2 cellular contexts compared by ENCODE assay signal in the genomic region with DNA sequence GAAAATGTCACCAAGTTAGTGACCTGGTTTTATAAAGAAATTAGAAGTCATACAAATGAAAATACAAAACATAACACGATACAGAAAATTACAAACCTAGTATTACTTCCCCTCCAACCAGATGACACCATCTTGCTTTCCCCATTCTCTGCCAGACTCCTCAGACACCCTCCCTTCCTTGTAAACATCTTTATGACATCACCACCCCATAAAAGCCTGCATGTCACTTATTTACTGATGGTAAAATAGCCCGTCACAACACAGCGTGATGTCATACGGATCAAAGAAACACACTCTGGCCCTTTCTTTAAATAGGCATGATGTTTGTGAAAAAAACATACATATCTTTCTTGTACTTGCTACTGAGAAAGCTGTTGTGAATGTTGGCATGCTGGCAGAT.
TF ChIP-seq lines count a peak whose summit lies in the region.

No MANE protein-coding gene starts in this region.

TF ChIP-seq in HepG2, 621 proteins besides CTCF, POLR2A, EP300 and RAD21 (continues in another document):
- TF ChIP-seq ZNF841 (CRISPR knock-in tag; IDR thresholded peaks at IDR 0.05; ENCODE audit: borderline replicate concordance): no peak
- TF ChIP-seq ZNF609 (CRISPR knock-in tag; IDR thresholded peaks at IDR 0.05; ENCODE audit: borderline replicate concordance): no peak
- no peak for TF ChIP-seq ZFP1 (CRISPR knock-in tag; IDR thresholded peaks at IDR 0.05)
- TF ChIP-seq, protein P1, sequence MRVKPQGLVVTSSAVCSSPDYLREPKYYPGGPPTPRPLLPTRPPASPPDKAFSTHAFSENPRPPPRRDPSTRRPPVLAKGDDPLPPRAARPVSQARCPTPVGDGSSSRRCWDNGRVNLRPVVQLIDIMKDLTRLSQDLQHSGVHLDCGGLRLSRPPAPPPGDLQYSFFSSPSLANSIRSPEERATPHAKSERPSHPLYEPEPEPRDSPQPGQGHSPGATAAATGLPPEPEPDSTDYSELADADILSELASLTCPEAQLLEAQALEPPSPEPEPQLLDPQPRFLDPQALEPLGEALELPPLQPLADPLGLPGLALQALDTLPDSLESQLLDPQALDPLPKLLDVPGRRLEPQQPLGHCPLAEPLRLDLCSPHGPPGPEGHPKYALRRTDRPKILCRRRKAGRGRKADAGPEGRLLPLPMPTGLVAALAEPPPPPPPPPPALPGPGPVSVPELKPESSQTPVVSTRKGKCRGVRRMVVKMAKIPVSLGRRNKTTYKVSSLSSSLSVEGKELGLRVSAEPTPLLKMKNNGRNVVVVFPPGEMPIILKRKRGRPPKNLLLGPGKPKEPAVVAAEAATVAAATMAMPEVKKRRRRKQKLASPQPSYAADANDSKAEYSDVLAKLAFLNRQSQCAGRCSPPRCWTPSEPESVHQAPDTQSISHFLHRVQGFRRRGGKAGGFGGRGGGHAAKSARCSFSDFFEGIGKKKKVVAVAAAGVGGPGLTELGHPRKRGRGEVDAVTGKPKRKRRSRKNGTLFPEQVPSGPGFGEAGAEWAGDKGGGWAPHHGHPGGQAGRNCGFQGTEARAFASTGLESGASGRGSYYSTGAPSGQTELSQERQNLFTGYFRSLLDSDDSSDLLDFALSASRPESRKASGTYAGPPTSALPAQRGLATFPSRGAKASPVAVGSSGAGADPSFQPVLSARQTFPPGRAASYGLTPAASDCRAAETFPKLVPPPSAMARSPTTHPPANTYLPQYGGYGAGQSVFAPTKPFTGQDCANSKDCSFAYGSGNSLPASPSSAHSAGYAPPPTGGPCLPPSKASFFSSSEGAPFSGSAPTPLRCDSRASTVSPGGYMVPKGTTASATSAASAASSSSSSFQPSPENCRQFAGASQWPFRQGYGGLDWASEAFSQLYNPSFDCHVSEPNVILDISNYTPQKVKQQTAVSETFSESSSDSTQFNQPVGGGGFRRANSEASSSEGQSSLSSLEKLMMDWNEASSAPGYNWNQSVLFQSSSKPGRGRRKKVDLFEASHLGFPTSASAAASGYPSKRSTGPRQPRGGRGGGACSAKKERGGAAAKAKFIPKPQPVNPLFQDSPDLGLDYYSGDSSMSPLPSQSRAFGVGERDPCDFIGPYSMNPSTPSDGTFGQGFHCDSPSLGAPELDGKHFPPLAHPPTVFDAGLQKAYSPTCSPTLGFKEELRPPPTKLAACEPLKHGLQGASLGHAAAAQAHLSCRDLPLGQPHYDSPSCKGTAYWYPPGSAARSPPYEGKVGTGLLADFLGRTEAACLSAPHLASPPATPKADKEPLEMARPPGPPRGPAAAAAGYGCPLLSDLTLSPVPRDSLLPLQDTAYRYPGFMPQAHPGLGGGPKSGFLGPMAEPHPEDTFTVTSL (CRISPR knock-in tag; IDR thresholded peaks at IDR 0.05; ENCODE audit: borderline replicate concordance): no peak
- TF ChIP-seq, protein P2, sequence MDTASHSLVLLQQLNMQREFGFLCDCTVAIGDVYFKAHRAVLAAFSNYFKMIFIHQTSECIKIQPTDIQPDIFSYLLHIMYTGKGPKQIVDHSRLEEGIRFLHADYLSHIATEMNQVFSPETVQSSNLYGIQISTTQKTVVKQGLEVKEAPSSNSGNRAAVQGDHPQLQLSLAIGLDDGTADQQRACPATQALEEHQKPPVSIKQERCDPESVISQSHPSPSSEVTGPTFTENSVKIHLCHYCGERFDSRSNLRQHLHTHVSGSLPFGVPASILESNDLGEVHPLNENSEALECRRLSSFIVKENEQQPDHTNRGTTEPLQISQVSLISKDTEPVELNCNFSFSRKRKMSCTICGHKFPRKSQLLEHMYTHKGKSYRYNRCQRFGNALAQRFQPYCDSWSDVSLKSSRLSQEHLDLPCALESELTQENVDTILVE (CRISPR knock-in tag; IDR thresholded peaks at IDR 0.05): no peak
- no peak for TF ChIP-seq SMAD1 (CRISPR knock-in tag; IDR thresholded peaks at IDR 0.05; ENCODE audit: borderline replicate concordance, low read depth)
- TF ChIP-seq, protein P3, sequence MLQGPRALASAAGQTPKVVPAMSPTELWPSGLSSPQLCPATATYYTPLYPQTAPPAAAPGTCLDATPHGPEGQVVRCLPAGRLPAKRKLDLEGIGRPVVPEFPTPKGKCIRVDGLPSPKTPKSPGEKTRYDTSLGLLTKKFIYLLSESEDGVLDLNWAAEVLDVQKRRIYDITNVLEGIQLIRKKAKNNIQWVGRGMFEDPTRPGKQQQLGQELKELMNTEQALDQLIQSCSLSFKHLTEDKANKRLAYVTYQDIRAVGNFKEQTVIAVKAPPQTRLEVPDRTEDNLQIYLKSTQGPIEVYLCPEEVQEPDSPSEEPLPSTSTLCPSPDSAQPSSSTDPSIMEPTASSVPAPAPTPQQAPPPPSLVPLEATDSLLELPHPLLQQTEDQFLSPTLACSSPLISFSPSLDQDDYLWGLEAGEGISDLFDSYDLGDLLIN (CRISPR knock-in tag; IDR thresholded peaks at IDR 0.05; ENCODE audit: borderline replicate concordance): no peak
- no peak for TF ChIP-seq ZNF674 (CRISPR knock-in tag; IDR thresholded peaks at IDR 0.05; ENCODE audit: low read depth)
- TF ChIP-seq ZSCAN21 (CRISPR knock-in tag; IDR thresholded peaks at IDR 0.05; ENCODE audit: borderline replicate concordance): no peak

TF ChIP-seq in GM12878, 131 proteins besides CTCF, POLR2A, EP300 and RAD21:
- TF ChIP-seq ATF7 (IDR thresholded peaks at IDR 0.05; ENCODE audit: low read depth): 0 out of 2 replicates have a peak, but pooled peaks have one; percentile 14
- TF ChIP-seq KAT2A (conservative IDR thresholded peaks at IDR 0.05; ENCODE audit: control insufficient read depth, low read depth, low read length): no peak
